In genomic region chr16:9258423-9259051, GRCh38 we compare ENCODE assay signal across 7 cellular contexts.
A peak's percentile ranks its signal among the peaks of the same experiment; 100 is the strongest.
DNase-seq lines count a peak whose midpoint lies in the region; ATAC-seq and TF ChIP-seq lines count a peak whose summit lies in the region.

No MANE protein-coding gene starts in this region.

- peak; percentile 32 for DNase-seq in EH (ENCODE audit: low read depth)
- DNase-seq in H4 (ENCODE audit: low spot score): peak; percentile 39
- peak; percentile 46 for DNase-seq in colonic mucosa
- DNase-seq in medulla oblongata (ENCODE audit: extremely low spot score): peak; percentile 40

- ATAC-seq in GM21737 (IDR thresholded peaks at IDR 0.05; ENCODE audit: unreplicated experiment) (no peak), HG03097 (IDR thresholded peaks at IDR 0.05; ENCODE audit: low FRiP score, unreplicated experiment) (no peak)

- H3K4me2 ChIP-seq in OCI-LY1 (ENCODE audit: low read length): no peak overlapping the region

- H3K36me3 ChIP-seq in OCI-LY1 (ENCODE audit: insufficient read depth, low read length) (no peaks in the 10 kb centered on the region), colonic mucosa (no peaks in the 10 kb centered on the region)

- H3K9me2 ChIP-seq in OCI-LY1 (ENCODE audit: low read depth, low read length): no peaks in the 10 kb centered on the region

- H3K9me3 ChIP-seq in OCI-LY1 (ENCODE audit: low read length): no peaks in the 10 kb centered on the region
- no peaks in the 10 kb centered on the region for H3K9me3 ChIP-seq in colonic mucosa

- no peak overlapping the region for H3K4me3 ChIP-seq in OCI-LY1 (ENCODE audit: low read depth, low read length, poor library complexity, severe bottlenecking)
- no peak overlapping the region for H3K4me3 ChIP-seq in colonic mucosa

- H3K27me3 ChIP-seq in OCI-LY1 (ENCODE audit: insufficient read depth, low read length) (no peaks in the 10 kb centered on the region), colonic mucosa (no peaks in the 10 kb centered on the region)

- no peaks in the 10 kb centered on the region for H4K20me1 ChIP-seq in OCI-LY1 (ENCODE audit: insufficient read depth, low read length)

- intact Hi-C loops in colonic mucosa (cut with DNase I): loop anchor here (10.0 kb wide), 2 partner anchors 386 to 926 kb away; partner anchors contain the start of gene GRIN2A

- no peaks in the 10 kb centered on the region for H3K79me2 ChIP-seq in OCI-LY1 (ENCODE audit: insufficient read depth, low read length)

- H3K4me1 ChIP-seq in OCI-LY1 (ENCODE audit: insufficient read depth, low read length, severe bottlenecking) (no peaks in the 10 kb centered on the region), colonic mucosa (no peaks in the 10 kb centered on the region)

- TF ChIP-seq CTCF in OCI-LY1 (IDR thresholded peaks at IDR 0.05; ENCODE audit: low read length) (peak; percentile 89), colonic mucosa (IDR thresholded peaks at IDR 0.05) (peak; percentile 51)

- H3K27ac ChIP-seq in OCI-LY1 (ENCODE audit: low read depth, low read length, poor library complexity, severe bottlenecking): no peak overlapping the region
- H3K27ac ChIP-seq in colonic mucosa: no peak overlapping the region

- H2AFZ ChIP-seq in OCI-LY1 (ENCODE audit: low read length): no peak overlapping the region

- H3F3A ChIP-seq in OCI-LY1 (ENCODE audit: insufficient read depth, low read length): no peaks in the 10 kb centered on the region

- H3K9ac ChIP-seq in OCI-LY1 (ENCODE audit: low read length) (no peak overlapping the region), colonic mucosa (ENCODE audit: low read depth in 2 of 2, low read length in 2 of 2) (no peak overlapping the region)
